Comparison of ENCODE assay signal across 22 cellular contexts in genomic region chr4:55753856-55754255, GRCh38.
DNase-seq lines count a peak whose midpoint lies in the region; ATAC-seq and TF ChIP-seq lines count a peak whose summit lies in the region.
"Had no signal": no experiment of that assay in that cellular context is flagged by ENCODE, and none has a peak within 500 bp of the region (broad histone marks: within the 10 kb centered on the region; RNA-seq: fewer than 3 reads in every experiment).

No MANE protein-coding gene starts in this region.

- H3K4me3 ChIP-seq in RWPE2 (ENCODE audit: severe bottlenecking) (no peak overlapping the region), OCI-LY7 (ENCODE audit: low read depth, low read length, poor library complexity, severe bottlenecking) (no peak overlapping the region)
- H3K4me3 ChIP-seq: BLaER1 treated with 17β-estradiol and CSF1 and Interleukin-3, amounts not matched to agents 10 nM and 100 nM; GM12878; HAP-1 had no signal

- no peaks in the 10 kb centered on the region for H3K9me3 ChIP-seq in RWPE2 (ENCODE audit: severe bottlenecking)
- no peaks in the 10 kb centered on the region for H3K9me3 ChIP-seq in OCI-LY7 (ENCODE audit: low read length)
- H3K9me3 ChIP-seq: BE2C, HAP-1 had no signal

- H3K4me1 Mint-ChIP-seq in activated T-cell treated with anti-CD3 and anti-CD28 coated beads, Interleukin-2, amount 50 U/mL, for 72 hours (ENCODE audit: low read depth) = peaks cover 22% of the 10 kb centered on the region
- H3K4me1 Mint-ChIP-seq in activated T-cell treated with anti-CD3 and anti-CD28 coated beads, Interleukin-2, amount 50 U/mL, for 4 hours (ENCODE audit: low read depth) = no peaks in the 10 kb centered on the region
- H3K4me1 Mint-ChIP-seq in dendritic cell treated with granulocyte-macrophage colony-stimulating factor and Interleukin-4, amounts not matched to agents 40 ng/mL and 50 ng/mL, for 4 days (ENCODE audit: low read depth) = peaks cover 18% of the 10 kb centered on the region

- H3K27me3 ChIP-seq in RWPE2 (ENCODE audit: insufficient read depth, poor library complexity, severe bottlenecking) = no peaks in the 10 kb centered on the region
- H3K27me3 ChIP-seq: BE2C; BLaER1 treated with 17β-estradiol and CSF1 and Interleukin-3, amounts not matched to agents 10 nM and 100 nM had no signal

- no peak for TF ChIP-seq CTCF in RWPE2 (IDR thresholded peaks at IDR 0.05; ENCODE audit: poor library complexity, severe bottlenecking)
- no peak for TF ChIP-seq CTCF in OCI-LY7 (conservative IDR thresholded peaks at IDR 0.05; ENCODE audit: low read length)

- H2AFZ ChIP-seq in OCI-LY7 (ENCODE audit: low read length) = no peak overlapping the region

- H3K36me3 ChIP-seq in RWPE2 (ENCODE audit: low read depth) (no peaks in the 10 kb centered on the region), OCI-LY7 (ENCODE audit: insufficient read depth, low read length) (no peaks in the 10 kb centered on the region)
- H3K36me3 ChIP-seq: BE2C; BLaER1 treated with 17β-estradiol and CSF1 and Interleukin-3, amounts not matched to agents 10 nM and 100 nM; HAP-1 had no signal

- no peak for DNase-seq in activated T-cell treated with anti-CD3 and anti-CD28 coated beads, Interleukin-2, amount 50 U/mL, for 72 hours
- no peak for DNase-seq in activated T-cell treated with anti-CD3 and anti-CD28 coated beads, Interleukin-2, amount 50 U/mL, for 4 hours
- DNase-seq in RWPE2 (ENCODE audit: low spot score) (no peak), OCI-LY7 (ENCODE audit: low spot score) (no peak), NK-92 (lab: John Stamatoyannopoulos, UW; ENCODE audit: unreplicated experiment) (no peak)
- DNase-seq: ACHN; AML-193; BE2C; CD4-positive, alpha-beta T cell; CD8-positive, alpha-beta memory T cell; DMS 273 treated with DMSO at 0.1 percent for 48 hours; DMS79; GDM1; GOT3; HFFc6 had no signal

- no TSS peak for BruUV-seq in OCI-LY7 (replicated peaks; lab: Mats Ljungman, UMichigan)

- no peak overlapping the region for H3K4me2 ChIP-seq in OCI-LY7 (ENCODE audit: low read length)

- H3K27ac ChIP-seq in RWPE2 (ENCODE audit: poor library complexity, severe bottlenecking) (peak overlapping the region; percentile 74), OCI-LY7 (ENCODE audit: low read depth, low read length, poor library complexity, severe bottlenecking) (no peak overlapping the region)
- H3K27ac ChIP-seq: 22Rv1 had no signal

- H3K9me3 Mint-ChIP-seq in activated T-cell treated with anti-CD3 and anti-CD28 coated beads, Interleukin-2, amount 50 U/mL, for 72 hours = peaks cover 0 to 2% of the 10 kb centered on the region in 2 donors
- H3K9me3 Mint-ChIP-seq in activated T-cell treated with anti-CD3 and anti-CD28 coated beads, Interleukin-2, amount 50 U/mL, for 4 hours = no peaks in the 10 kb centered on the region
- no peaks in the 10 kb centered on the region for H3K9me3 Mint-ChIP-seq in dendritic cell treated with granulocyte-macrophage colony-stimulating factor and Interleukin-4, amounts not matched to agents 40 ng/mL and 50 ng/mL, for 4 days
- H3K9me3 Mint-ChIP-seq: CD4-positive, alpha-beta T cell; HFFc6 had no signal

- peaks cover 13% of the 10 kb centered on the region for H3K4me1 ChIP-seq in RWPE2 (ENCODE audit: insufficient read depth, poor library complexity, severe bottlenecking)
- H3K4me1 ChIP-seq in OCI-LY7 (ENCODE audit: insufficient read depth, low read length, poor library complexity, severe bottlenecking) = no peaks in the 10 kb centered on the region
- H3K4me1 ChIP-seq: BE2C, HAP-1 had no signal

- no peaks in the 10 kb centered on the region for H3K79me2 ChIP-seq in OCI-LY7 (ENCODE audit: insufficient read depth, low read depth, low read length)

- no peak overlapping the region for H3K4me3 Mint-ChIP-seq in activated T-cell treated with anti-CD3 and anti-CD28 coated beads, Interleukin-2, amount 50 U/mL, for 72 hours
- H3K4me3 Mint-ChIP-seq in activated T-cell treated with anti-CD3 and anti-CD28 coated beads, Interleukin-2, amount 50 U/mL, for 4 hours = no peak overlapping the region
- no peak overlapping the region for H3K4me3 Mint-ChIP-seq in dendritic cell treated with granulocyte-macrophage colony-stimulating factor and Interleukin-4, amounts not matched to agents 40 ng/mL and 50 ng/mL, for 4 days
- H3K4me3 Mint-ChIP-seq: CD14-positive monocyte; CD4-positive, alpha-beta T cell; CD8-positive, alpha-beta memory T cell; HFFc6 had no signal

- ATAC-seq in activated T-cell treated with anti-CD3 and anti-CD28 coated beads, Interleukin-2, amount 50 U/mL, for 72 hours (replicated peaks in 1 of 2) = peak; percentile 35 to 56
- no peak for ATAC-seq in activated T-cell treated with anti-CD3 and anti-CD28 coated beads, Interleukin-2, amount 50 U/mL, for 4 hours
- ATAC-seq in RWPE2 (ENCODE audit: low read depth) (no peak), GM21576 (IDR thresholded peaks at IDR 0.05; ENCODE audit: unreplicated experiment) (no peak)
- ATAC-seq: GM12878 had no signal

- H3K27me3 Mint-ChIP-seq in activated T-cell treated with anti-CD3 and anti-CD28 coated beads, Interleukin-2, amount 50 U/mL, for 72 hours (ENCODE audit: low read depth) = peaks cover 4% of the 10 kb centered on the region
- H3K27me3 Mint-ChIP-seq in activated T-cell treated with anti-CD3 and anti-CD28 coated beads, Interleukin-2, amount 50 U/mL, for 4 hours (ENCODE audit: low read depth) = peaks cover 6% of the 10 kb centered on the region
- no peaks in the 10 kb centered on the region for H3K27me3 Mint-ChIP-seq in dendritic cell treated with granulocyte-macrophage colony-stimulating factor and Interleukin-4, amounts not matched to agents 40 ng/mL and 50 ng/mL, for 4 days

- CTCF ChIA-PET in OCI-LY7 (lab: Charles Lee; ENCODE audit: unreplicated experiment) = no interaction called here

- no peaks in the 10 kb centered on the region for H4K20me1 ChIP-seq in OCI-LY7 (ENCODE audit: insufficient read depth, low read length)
- H4K20me1 ChIP-seq: BLaER1 treated with 17β-estradiol and CSF1 and Interleukin-3, amounts not matched to agents 10 nM and 100 nM had no signal

- H3K9me2 ChIP-seq in OCI-LY7 (ENCODE audit: insufficient read depth, low read length) = no peaks in the 10 kb centered on the region

- intact Hi-C loops in dendritic cell treated with granulocyte-macrophage colony-stimulating factor and Interleukin-4, amounts not matched to agents 40 ng/mL and 50 ng/mL, for 4 days (cut with micrococcal nuclease) = no loop called here
- intact Hi-C loops in OCI-LY7 (cut with micrococcal nuclease; ENCODE audit: unreplicated experiment) = no loop called here

- no peak overlapping the region for H3K27ac Mint-ChIP-seq in activated T-cell treated with anti-CD3 and anti-CD28 coated beads, Interleukin-2, amount 50 U/mL, for 72 hours
- peak overlapping the region; percentile 70 for H3K27ac Mint-ChIP-seq in dendritic cell treated with granulocyte-macrophage colony-stimulating factor and Interleukin-4, amounts not matched to agents 40 ng/mL and 50 ng/mL, for 4 days
- H3K27ac Mint-ChIP-seq: CD14-positive monocyte; CD4-positive, alpha-beta T cell; CD8-positive, alpha-beta memory T cell; HFFc6 had no signal

- POLR2A ChIA-PET in OCI-LY7 (lab: Charles Lee) = interaction anchor here (1.3 kb wide), 1 partner anchor 145 kb away, joined by 3 read pairs; no protein-coding TSS in a partner anchor

- H3K36me3 Mint-ChIP-seq in activated T-cell treated with anti-CD3 and anti-CD28 coated beads, Interleukin-2, amount 50 U/mL, for 72 hours (ENCODE audit: insufficient read depth in 2 of 2) = no peaks in the 10 kb centered on the region
- no peaks in the 10 kb centered on the region for H3K36me3 Mint-ChIP-seq in activated T-cell treated with anti-CD3 and anti-CD28 coated beads, Interleukin-2, amount 50 U/mL, for 4 hours (ENCODE audit: insufficient read depth)
- no peaks in the 10 kb centered on the region for H3K36me3 Mint-ChIP-seq in dendritic cell treated with granulocyte-macrophage colony-stimulating factor and Interleukin-4, amounts not matched to agents 40 ng/mL and 50 ng/mL, for 4 days (ENCODE audit: low read depth)
- H3K36me3 Mint-ChIP-seq: CD14-positive monocyte had no signal

Comparison
In these comparisons a context has a peak if more than half of its experiments do, and no peak if none do; other contexts are left out.
1. ATAC-seq: peak in activated T-cell treated with anti-CD3 and anti-CD28 coated beads, Interleukin-2, amount 50 U/mL, for 72 hours (2 of 2); none in activated T-cell treated with anti-CD3 and anti-CD28 coated beads, Interleukin-2, amount 50 U/mL, for 4 hours (0 of 2), RWPE2 (single experiment) and GM21576 (single experiment).